In genomic region chr4:153464068-153464467, GRCh38 we compare ENCODE assay signal across 1 cellular context.
TF ChIP-seq lines count a peak whose summit lies in the region.

No MANE protein-coding gene starts in this region.

TF ChIP-seq in K562, 482 proteins besides CTCF, POLR2A, EP300 and RAD21 (continued from another document):
- TF ChIP-seq, protein P1, sequence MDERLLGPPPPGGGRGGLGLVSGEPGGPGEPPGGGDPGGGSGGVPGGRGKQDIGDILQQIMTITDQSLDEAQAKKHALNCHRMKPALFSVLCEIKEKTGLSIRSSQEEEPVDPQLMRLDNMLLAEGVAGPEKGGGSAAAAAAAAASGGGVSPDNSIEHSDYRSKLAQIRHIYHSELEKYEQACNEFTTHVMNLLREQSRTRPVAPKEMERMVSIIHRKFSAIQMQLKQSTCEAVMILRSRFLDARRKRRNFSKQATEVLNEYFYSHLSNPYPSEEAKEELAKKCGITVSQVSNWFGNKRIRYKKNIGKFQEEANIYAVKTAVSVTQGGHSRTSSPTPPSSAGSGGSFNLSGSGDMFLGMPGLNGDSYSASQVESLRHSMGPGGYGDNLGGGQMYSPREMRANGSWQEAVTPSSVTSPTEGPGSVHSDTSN (CRISPR knock-in tag; IDR thresholded peaks at IDR 0.05; ENCODE audit: low read depth): no peak
- TF ChIP-seq, protein P1 (tag; conservative IDR thresholded peaks at IDR 0.05; ENCODE audit: low read depth): peak; percentile 62
- TF ChIP-seq NFRKB (IDR thresholded peaks at IDR 0.05; ENCODE audit: low read depth) (0 out of 2 replicates have a peak, but pooled peaks have one; percentile 29), RREB1 (CRISPR knock-in tag; IDR thresholded peaks at IDR 0.05) (no peak), NFE2L1 (tag; IDR thresholded peaks at IDR 0.05; ENCODE audit: borderline replicate concordance, low read depth) (peak; percentile 74; the same call in 1 of the 2 replicates), GATAD2B (IDR thresholded peaks at IDR 0.05; ENCODE audit: borderline replicate concordance) (peak; percentile 54), SRF (CRISPR knock-in tag; IDR thresholded peaks at IDR 0.05) (no peak), NCOA1 (IDR thresholded peaks at IDR 0.05; ENCODE audit: low read depth) (peak; percentile 65; the same call in 1 of the 2 replicates), ZSCAN29 (IDR thresholded peaks at IDR 0.05) (no peak), KDM5B (IDR thresholded peaks at IDR 0.05; ENCODE audit: insufficient replicate concordance, low read depth, low read length) (no peak), CBX8 (IDR thresholded peaks at IDR 0.05; ENCODE audit: borderline replicate concordance, extremely low read depth, low read depth, low read length, poor library complexity, severe bottlenecking) (no peak), HNRNPL (IDR thresholded peaks at IDR 0.05; ENCODE audit: low read depth, low read length) (no peak), POLR2AphosphoS5 (IDR thresholded peaks at IDR 0.05; ENCODE audit: control insufficient read depth, insufficient read depth, low read depth, low read length) (peak; percentile 88), RCOR1 (IDR thresholded peaks at IDR 0.05; ENCODE audit: borderline replicate concordance in 1 of 2, low read depth in 2 of 2, low read length in 2 of 2) (peak; percentile 80 to 98; a peak in 3 of 4 replicates)
TF ChIP-seq in K562: peak in this region for 89.
